In the genomic region with DNA sequence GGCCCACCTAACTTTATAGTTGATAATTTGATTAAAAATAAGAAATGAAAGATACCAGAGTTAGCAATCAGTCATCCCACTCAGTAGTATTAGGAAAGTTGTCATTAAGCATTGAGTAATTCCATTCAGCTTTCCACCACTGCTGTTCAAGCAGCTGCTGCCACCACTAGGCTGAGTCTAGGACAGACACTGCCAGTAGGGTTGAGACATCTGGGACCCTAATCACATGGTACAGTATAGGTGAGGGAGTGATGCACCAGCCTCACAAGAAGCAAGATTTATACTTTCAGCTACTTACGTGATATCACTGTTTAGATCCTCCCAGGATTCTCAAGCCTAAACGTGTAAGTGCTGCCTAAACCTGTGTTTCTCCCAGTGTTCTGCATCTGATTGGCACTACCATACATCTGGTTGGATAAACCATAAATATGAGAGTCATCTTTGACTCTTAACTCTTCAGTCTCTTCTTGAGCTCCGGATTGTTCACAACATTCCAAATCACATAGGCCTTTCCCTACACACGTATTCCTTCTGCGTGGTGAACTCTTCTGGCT, we compare ENCODE assay signal across 8 cellular contexts. TPM values are rescaled to one million over a fixed set of nuclear protein-coding genes. Genes with fewer than 3 reads are reported as not detected.
A peak's percentile ranks its signal among the peaks of the same experiment; 100 is the strongest.
DNase-seq lines count a peak whose midpoint lies in the region; ATAC-seq, FAIRE-seq and TF ChIP-seq lines count a peak whose summit lies in the region.

No MANE protein-coding gene starts in this region.

- H3K4me1 ChIP-seq in HepG2 (ENCODE audit: insufficient read depth, low read length) = peaks cover 28% of the 10 kb centered on the region

- H3K36me3 Mint-ChIP-seq in activated naive CD4-positive, alpha-beta T cell treated with anti-CD3 and anti-CD28 coated beads for 36 hours (ENCODE audit: low read depth) = peaks cover 22% of the 10 kb centered on the region
- peaks cover 14 to 26% of the 10 kb centered on the region in 2 donors for H3K36me3 Mint-ChIP-seq in activated naive CD4-positive, alpha-beta T cell treated with anti-CD3 and anti-CD28 coated beads, Interleukin-2, amount 50 U/mL, for 72 hours
- H3K36me3 Mint-ChIP-seq in activated T-cell treated with anti-CD3 and anti-CD28 coated beads, Interleukin-2, amount 50 U/mL, for 4 hours (ENCODE audit: insufficient read depth) = peaks cover 30% of the 10 kb centered on the region

- no peaks in the 10 kb centered on the region for H3K27me3 Mint-ChIP-seq in activated naive CD4-positive, alpha-beta T cell treated with anti-CD3 and anti-CD28 coated beads for 36 hours (ENCODE audit: low read depth)
- no peaks in the 10 kb centered on the region for H3K27me3 Mint-ChIP-seq in activated T-cell treated with anti-CD3 and anti-CD28 coated beads, Interleukin-2, amount 50 U/mL, for 4 hours (ENCODE audit: low read depth)

- no peak overlapping the region for H2AFZ ChIP-seq in HepG2 (ENCODE audit: low read length)

- TF ChIP-seq CTCF in LNCAP (IDR thresholded peaks at IDR 0.05) (peak; percentile 12; the same call in 1 of the 2 replicates), HepG2 (CRISPR knock-in tag; IDR thresholded peaks at IDR 0.05) (peak; percentile 70)

- H3K27ac Mint-ChIP-seq in activated naive CD4-positive, alpha-beta T cell treated with anti-CD3 and anti-CD28 coated beads for 36 hours = no peak overlapping the region
- peak overlapping the region in 1 of 2 donors; percentile 72 for H3K27ac Mint-ChIP-seq in activated naive CD4-positive, alpha-beta T cell treated with anti-CD3 and anti-CD28 coated beads, Interleukin-2, amount 50 U/mL, for 72 hours

- peaks cover 60% of the 10 kb centered on the region for H3K79me2 ChIP-seq in HepG2 (ENCODE audit: insufficient read depth, low read length)

- no peak overlapping the region; a peak in 1 of 6 replicates for H3K4me3 ChIP-seq in HepG2 (replicated peaks in 1 of 3; ENCODE audit: insufficient read depth in 1 of 3, low read depth in 2 of 3, low read length in 3 of 3)

- H3K9me3 ChIP-seq in HepG2 (ENCODE audit: low read length) = no peaks in the 10 kb centered on the region

- 0 out of 2 replicates have a peak overlapping the region, but pooled peaks have one; percentile 13 for H3K9ac ChIP-seq in HepG2 (ENCODE audit: insufficient read depth, low read depth, low read length)

- H3K4me1 Mint-ChIP-seq in activated naive CD4-positive, alpha-beta T cell treated with anti-CD3 and anti-CD28 coated beads for 36 hours (ENCODE audit: low read depth) = peaks cover 35% of the 10 kb centered on the region
- peaks cover 41% of the 10 kb centered on the region for H3K4me1 Mint-ChIP-seq in activated T-cell treated with anti-CD3 and anti-CD28 coated beads, Interleukin-2, amount 50 U/mL, for 4 hours (ENCODE audit: low read depth)

- DNase-seq in activated naive CD4-positive, alpha-beta T cell treated with anti-CD3 and anti-CD28 coated beads for 36 hours = peak; percentile 61
- no peak for DNase-seq in activated naive CD4-positive, alpha-beta T cell treated with anti-CD3 and anti-CD28 coated beads, Interleukin-2, amount 50 U/mL, for 72 hours (ENCODE audit: low spot score in 2 of 2)
- no peak for DNase-seq in activated T-cell treated with anti-CD3 and anti-CD28 coated beads, Interleukin-2, amount 50 U/mL, for 4 hours
- DNase-seq in HepG2 (ENCODE audit: low spot score) = peak; percentile 70
- no peak for DNase-seq in DMS79 treated with DMSO at 0.1 percent for 48 hours (lab: John Stamatoyannopoulos, UW)

- peak overlapping the region; percentile 83 for H3K4me2 ChIP-seq in HepG2 (ENCODE audit: low read depth, low read length)

- H3K36me3 ChIP-seq in HepG2 (replicated peaks in 1 of 2; ENCODE audit: control insufficient read depth in 1 of 2, insufficient read depth in 2 of 2, low read length in 2 of 2) = peaks cover 5 to 46% of the 10 kb centered on the region in 2 experiments

- H3K27ac ChIP-seq in HepG2 (ENCODE audit: extremely low read length, insufficient read depth, low read length) = peak overlapping the region; percentile 93

- intact Hi-C loops in activated naive CD4-positive, alpha-beta T cell treated with anti-CD3 and anti-CD28 coated beads for 36 hours (cut with micrococcal nuclease) = loop anchor here (5.0 kb wide), 3 partner anchors 242 to 582 kb away; a partner anchor contains a TSS
- intact Hi-C loops in HepG2 (cut with micrococcal nuclease; ENCODE audit: unreplicated experiment) = no loop called here

- no peak; a peak in 1 of 4 replicates for TF ChIP-seq EP300 in HepG2 (IDR thresholded peaks at IDR 0.05; ENCODE audit: low read depth in 2 of 2, low read length in 2 of 2)
- no peak for TF ChIP-seq EP300 in HepG2 (CRISPR knock-in tag; IDR thresholded peaks at IDR 0.05; ENCODE audit: borderline replicate concordance)

- peaks cover 43% of the 10 kb centered on the region for H4K20me1 ChIP-seq in HepG2 (ENCODE audit: insufficient read depth, low read length)

- in situ Hi-C loops in HepG2 (cut with HindIII; ENCODE audit: extremely low pct_ligation_motif_present, low pct_unique_long_range_greater_than_20kb) = no loop called here

- FAIRE-seq in HepG2 (lab: Jason Lieb, UNC) = peak; percentile 95

- WGBS in HepG2 (ENCODE audit: low lambda C conversion rate) = 90% methylated on average over 5 of the region's 5 CpGs

- no peaks in the 10 kb centered on the region for H3K9me3 Mint-ChIP-seq in activated naive CD4-positive, alpha-beta T cell treated with anti-CD3 and anti-CD28 coated beads for 36 hours
- H3K9me3 Mint-ChIP-seq in activated naive CD4-positive, alpha-beta T cell treated with anti-CD3 and anti-CD28 coated beads, Interleukin-2, amount 50 U/mL, for 72 hours = peaks cover 4% of the 10 kb centered on the region in 2 donors
- H3K9me3 Mint-ChIP-seq in activated T-cell treated with anti-CD3 and anti-CD28 coated beads, Interleukin-2, amount 50 U/mL, for 4 hours = peaks cover 4% of the 10 kb centered on the region

- no TSS peak for BruUV-seq in HepG2 (replicated peaks; lab: Mats Ljungman, UMichigan)

- peak in 1 of 2 experiments; percentile 38; a peak in 2 of 4 replicates for TF ChIP-seq POLR2A in HepG2 (IDR thresholded peaks at IDR 0.05; ENCODE audit: insufficient read depth in 1 of 2, low read depth in 2 of 2, low read length in 2 of 2)

- POLR2A ChIA-PET in HepG2 (lab: Yijun Ruan, JAX) = no interaction called here

- H3K27me3 ChIP-seq in HepG2 (ENCODE audit: control insufficient read depth in 1 of 2, insufficient read depth in 2 of 2, low read length in 2 of 2) = no peaks in the 10 kb centered on the region; a peak in 1 of 5 replicates

- no peak for ATAC-seq in activated naive CD4-positive, alpha-beta T cell treated with anti-CD3 and anti-CD28 coated beads, Interleukin-2, amount 50 U/mL, for 72 hours
- no peak for ATAC-seq in activated T-cell treated with anti-CD3 and anti-CD28 coated beads, Interleukin-2, amount 50 U/mL, for 4 hours
- peak; percentile 32 for ATAC-seq in HepG2
- no peak for ATAC-seq in HG02798 (IDR thresholded peaks at IDR 0.05; ENCODE audit: poor library complexity, unreplicated experiment)
- ATAC-seq in GM21360 (IDR thresholded peaks at IDR 0.05; ENCODE audit: unreplicated experiment) = no peak

- peak overlapping the region; percentile 26 for H3K4me3 Mint-ChIP-seq in activated naive CD4-positive, alpha-beta T cell treated with anti-CD3 and anti-CD28 coated beads for 36 hours
- peak overlapping the region; percentile 62 for H3K4me3 Mint-ChIP-seq in activated T-cell treated with anti-CD3 and anti-CD28 coated beads, Interleukin-2, amount 50 U/mL, for 4 hours

- CTCF ChIA-PET in activated naive CD4-positive, alpha-beta T cell treated with anti-CD3 and anti-CD28 coated beads for 36 hours (lab: Charles Lee) = interaction anchor here (1.1 to 3.8 kb wide), 3 partner anchors 10 to 53 kb away, joined by 3 to 11 read pairs (median 9); no protein-coding TSS in a partner anchor
- CTCF ChIA-PET in HepG2 (lab: Yijun Ruan, JAX; ENCODE audit: low intra/inter-chr PET ratio, low total read pairs) = no interaction called here

- 0 out of 2 replicates have a peak, but pooled peaks have one; percentile 25 for TF ChIP-seq RAD21 in HepG2 (CRISPR knock-in tag; IDR thresholded peaks at IDR 0.05)

TF ChIP-seq in HepG2, 621 proteins besides CTCF, POLR2A, EP300 and RAD21 (continues in another document):
- peak; percentile 60 for TF ChIP-seq STAG1 (CRISPR knock-in tag; IDR thresholded peaks at IDR 0.05)
- peak; percentile 68; the same call in 1 of the 2 replicates for TF ChIP-seq ZNF644 (CRISPR knock-in tag; IDR thresholded peaks at IDR 0.05; ENCODE audit: low read depth)
- TF ChIP-seq POGZ (CRISPR knock-in tag; IDR thresholded peaks at IDR 0.05) = peak; percentile 59; the same call in 1 of the 2 replicates
- peak; percentile 65; the same call in 1 of the 2 replicates for TF ChIP-seq ZNF12 (CRISPR knock-in tag; IDR thresholded peaks at IDR 0.05)
- TF ChIP-seq SSRP1 (CRISPR knock-in tag; IDR thresholded peaks at IDR 0.05) = 0 out of 2 replicates have a peak, but pooled peaks have one; percentile 32

RNA-seq across cellular contexts. Expression of a gene that starts 3.2 kb away (rescaled TPM):
- 100 to 1,000 TPM; 100 to 105 TPM for total RNA-seq in activated naive CD4-positive, alpha-beta T cell treated with anti-CD3 and anti-CD28 coated beads for 36 hours
- 100 to 1,000 TPM; 114 to 131 TPM for total RNA-seq in activated naive CD4-positive, alpha-beta T cell treated with anti-CD3 and anti-CD28 coated beads, Interleukin-2, amount 50 U/mL, for 72 hours
- 10 to 100 TPM; 78.2 to 91.1 (median 80.5) TPM for total RNA-seq in activated T-cell treated with anti-CD3 and anti-CD28 coated beads, Interleukin-2, amount 50 U/mL, for 4 hours
- 74.2 and 75.1 TPM in 2 replicates for total RNA-seq in HepG2 (2016; rRNA removed; fragmentation: Illumina TruSeq; extraction: Trizol)
- 40.4 and 45.3 TPM in 2 replicates for total RNA-seq in HepG2 (2016; cell fraction: cytosol; rRNA removed; fragmentation: Illumina TruSeq; extraction: Trizol; ENCODE audit: low read depth)
- 70.5 and 71.1 TPM in 2 replicates for total RNA-seq in HepG2 (2016; cell fraction: insoluble cytoplasmic fraction; rRNA removed; fragmentation: Illumina TruSeq; extraction: Trizol)
- total RNA-seq in HepG2 (2016; cell fraction: membrane; rRNA removed; fragmentation: Illumina TruSeq; extraction: Trizol) = 29.8 and 34.0 TPM in 2 replicates
- 141 and 154 TPM in 2 replicates for total RNA-seq in HepG2 (2016; cell fraction: nucleus; rRNA removed; fragmentation: Illumina TruSeq; extraction: Trizol)
- 85.3 and 104 TPM in 2 replicates for polyA plus RNA-seq in HepG2 (2011; rRNA removed)
- 22.4 and 39.6 TPM in 2 replicates for polyA plus RNA-seq in HepG2 (2011; cell fraction: cytosol; rRNA removed)
- polyA plus RNA-seq in HepG2 (2011; cell fraction: nucleus; rRNA removed) = 94.4 and 115 TPM in 2 replicates
- polyA plus RNA-seq in HepG2 (2012) = 80.1 and 83.5 TPM in 2 replicates
- 3.6 and 4.1 TPM in 2 replicates for polyA plus RNA-seq in HepG2 (2016; cell fraction: cytosol; fragmentation: Illumina TruSeq; extraction: Trizol; ENCODE audit: low read depth)
- 91.1 and 96.1 TPM in 2 replicates for polyA plus RNA-seq in HepG2 (2016; cell fraction: insoluble cytoplasmic fraction; fragmentation: Illumina TruSeq; extraction: Trizol; ENCODE audit: low read depth)
- polyA plus RNA-seq in HepG2 (2016; cell fraction: membrane; fragmentation: Illumina TruSeq; extraction: Trizol; ENCODE audit: low read depth) = 11.3 and 13.5 TPM in 2 replicates
- 269 and 273 TPM in 2 replicates for polyA plus RNA-seq in HepG2 (2016; cell fraction: nucleus; fragmentation: Illumina TruSeq; extraction: Trizol; ENCODE audit: insufficient read depth, low read depth)
- polyA minus RNA-seq in HepG2 (2011; rRNA and poly(A)+ RNA removed; ENCODE audit: low replicate concordance) = 22.1 and 48.2 TPM in 2 replicates
- polyA minus RNA-seq in HepG2 (2011; cell fraction: cytosol; rRNA and poly(A)+ RNA removed) = 52.9 and 56.1 TPM in 2 replicates
- polyA minus RNA-seq in HepG2 (2011; cell fraction: nucleus; rRNA and poly(A)+ RNA removed) = 189 and 224 TPM in 2 replicates

Comparison
In these comparisons a context has a peak if more than half of its experiments do, and no peak if none do; other contexts are left out.
1. DNase-seq: peak in activated naive CD4-positive, alpha-beta T cell treated with anti-CD3 and anti-CD28 coated beads for 36 hours (single experiment) and HepG2 (single experiment); none in activated naive CD4-positive, alpha-beta T cell treated with anti-CD3 and anti-CD28 coated beads, Interleukin-2, amount 50 U/mL, for 72 hours (0 of 2), activated T-cell treated with anti-CD3 and anti-CD28 coated beads, Interleukin-2, amount 50 U/mL, for 4 hours (single experiment) and DMS79 treated with DMSO at 0.1 percent for 48 hours (single experiment).